ENCODE assay signal across 30 cellular contexts in the genomic region with DNA sequence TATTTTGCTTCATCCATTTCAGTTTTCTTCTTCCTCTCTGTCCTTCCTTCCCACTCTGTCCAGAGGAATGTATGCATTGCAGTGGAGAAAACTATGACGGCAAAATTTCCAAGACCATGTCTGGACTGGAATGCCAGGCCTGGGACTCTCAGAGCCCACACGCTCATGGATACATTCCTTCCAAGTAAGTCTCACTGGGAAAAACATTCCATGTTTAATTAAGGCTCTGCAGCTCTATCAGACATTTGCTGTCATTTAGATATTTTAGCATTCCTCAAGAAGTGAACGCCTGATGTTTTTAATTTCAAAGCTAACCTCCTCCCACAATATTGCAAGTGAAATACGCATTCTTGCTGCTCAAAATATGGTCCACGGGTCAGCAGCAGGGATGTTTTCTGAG. TPM values are rescaled to one million over a fixed set of nuclear protein-coding genes. Genes with fewer than 3 reads are reported as not detected.
"Had no signal": no experiment of that assay in that cellular context is flagged by ENCODE, and none has a peak within 500 bp of the region (broad histone marks: within the 10 kb centered on the region; RNA-seq: fewer than 3 reads in every experiment).

No MANE protein-coding gene starts in this region.

- H3K4me1 Mint-ChIP-seq: activated CD4-positive, alpha-beta T cell treated with anti-CD3 and anti-CD28 coated beads for 36 hours; activated naive CD4-positive, alpha-beta T cell treated with anti-CD3 and anti-CD28 coated beads, Interleukin-2, amount 50 U/mL, for 24 hours; activated naive CD8-positive, alpha-beta T cell treated with anti-CD3 and anti-CD28 coated beads, Interleukin-2, amount 50 U/mL, for 24 hours had no signal

- H3K27me3 ChIP-seq: brain microvascular endothelial cell, cardiac muscle cell, Peyer's patch had no signal

- DNase-seq: activated CD4-positive, alpha-beta T cell treated with anti-CD3 and anti-CD28 coated beads for 36 hours; activated CD8-positive, alpha-beta memory T cell treated with anti-CD3 and anti-CD28 coated beads, Interleukin-2, amount 50 U/mL, for 4 hours; activated CD8-positive, alpha-beta T cell treated with anti-CD3 and anti-CD28 coated beads for 36 hours; activated naive CD8-positive, alpha-beta T cell treated with anti-CD3 and anti-CD28 coated beads, Interleukin-2, amount 50 U/mL, for 24 hours; activated T-cell treated with anti-CD3 and anti-CD28 coated beads, Interleukin-2, amount 50 U/mL, for 72 hours; amygdala; brain microvascular endothelial cell; NCI-H1092; NCI-H1417; NCI-H1694; NCI-H2029; NCI-H2107; NCI-H345; NCI-H510A; NCI-H69; NK-92 treated with Interleukin-12 subunit alpha and Interleukin-12 subunit beta, amount 100 ng/mL, for 24 hours; OCI-M1; Peyer's patch; Right ventricle myocardium superior; SJCRH30; SK-N-SH; T-helper 1 cell had no signal

- H3K27ac ChIP-seq: brain microvascular endothelial cell, cardiac muscle cell, KMS-11, Peyer's patch, RWPE1, SJCRH30, VCaP had no signal

- ATAC-seq: activated CD4-positive, alpha-beta T cell treated with anti-CD3 and anti-CD28 coated beads for 36 hours; activated CD8-positive, alpha-beta T cell treated with anti-CD3 and anti-CD28 coated beads for 36 hours; activated naive CD8-positive, alpha-beta T cell treated with anti-CD3 and anti-CD28 coated beads, Interleukin-2, amount 50 U/mL, for 24 hours; activated T-cell treated with anti-CD3 and anti-CD28 coated beads, Interleukin-2, amount 50 U/mL, for 72 hours had no signal

- H3K27ac Mint-ChIP-seq: activated CD4-positive, alpha-beta T cell treated with anti-CD3 and anti-CD28 coated beads for 36 hours; activated CD8-positive, alpha-beta T cell treated with anti-CD3 and anti-CD28 coated beads for 36 hours; activated naive CD4-positive, alpha-beta T cell treated with anti-CD3 and anti-CD28 coated beads, Interleukin-2, amount 50 U/mL, for 24 hours; activated naive CD8-positive, alpha-beta T cell treated with anti-CD3 and anti-CD28 coated beads, Interleukin-2, amount 50 U/mL, for 24 hours; activated T-cell treated with anti-CD3 and anti-CD28 coated beads, Interleukin-2, amount 50 U/mL, for 72 hours; activated T-helper 2 cell treated with anti-CD3 and anti-CD28 coated beads, Interferon-gamma antibody, Interleukin-2, Interleukin-4, amounts not matched to agents 10 μg/mL and 5 μg/mL and 100 μg/mL, durations not matched to agents 14 hours and 24 hours and 36 hours had no signal

- H3K9me3 Mint-ChIP-seq: activated CD8-positive, alpha-beta T cell treated with anti-CD3 and anti-CD28 coated beads for 36 hours; activated naive CD4-positive, alpha-beta T cell treated with anti-CD3 and anti-CD28 coated beads, Interleukin-2, amount 50 U/mL, for 24 hours; activated naive CD8-positive, alpha-beta T cell treated with anti-CD3 and anti-CD28 coated beads, Interleukin-2, amount 50 U/mL, for 24 hours; activated T-cell treated with anti-CD3 and anti-CD28 coated beads, Interleukin-2, amount 50 U/mL, for 72 hours; activated T-helper 2 cell treated with anti-CD3 and anti-CD28 coated beads, Interferon-gamma antibody, Interleukin-2, Interleukin-4, amounts not matched to agents 10 μg/mL and 5 μg/mL and 100 μg/mL, durations not matched to agents 14 hours and 24 hours and 36 hours had no signal

- H3K4me3 ChIP-seq: cardiac muscle cell, Peyer's patch, SJCRH30 had no signal

- H3K4me2 ChIP-seq: KMS-11, SK-N-SH had no signal

- H3K9ac ChIP-seq: KMS-11, SK-N-SH had no signal

- H3K36me3 Mint-ChIP-seq: activated naive CD4-positive, alpha-beta T cell treated with anti-CD3 and anti-CD28 coated beads, Interleukin-2, amount 50 U/mL, for 24 hours had no signal

- H3K9me3 ChIP-seq: Peyer's patch, SJCRH30, SK-N-SH had no signal

- H3K36me3 ChIP-seq: brain microvascular endothelial cell, cardiac muscle cell, Peyer's patch, SJCRH30 had no signal

- H3K4me1 ChIP-seq: Peyer's patch, SJCRH30 had no signal

- H3K4me3 Mint-ChIP-seq: activated CD4-positive, alpha-beta T cell treated with anti-CD3 and anti-CD28 coated beads for 36 hours; activated CD8-positive, alpha-beta T cell treated with anti-CD3 and anti-CD28 coated beads for 36 hours; activated naive CD4-positive, alpha-beta T cell treated with anti-CD3 and anti-CD28 coated beads, Interleukin-2, amount 50 U/mL, for 24 hours; activated naive CD8-positive, alpha-beta T cell treated with anti-CD3 and anti-CD28 coated beads, Interleukin-2, amount 50 U/mL, for 24 hours; activated T-cell treated with anti-CD3 and anti-CD28 coated beads, Interleukin-2, amount 50 U/mL, for 72 hours had no signal

RNA-seq across cellular contexts. Expression of a gene that starts 12.7 kb away (rescaled TPM):
- total RNA-seq: activated CD4-positive, alpha-beta T cell treated with anti-CD3 and anti-CD28 coated beads for 36 hours; activated CD8-positive, alpha-beta T cell treated with anti-CD3 and anti-CD28 coated beads for 36 hours; cardiac muscle cell; MCF 10A; Peyer's patch; T-helper 2 cell treated with Interferon-gamma antibody and Interleukin-4, amounts not matched to agents 100 ng/mL and 5 ng/mL, for 36 hours had no signal
- polyA plus RNA-seq: SK-N-SH had no signal

RNA-seq across cellular contexts. Expression of a gene that starts 50.7 kb away (rescaled TPM):
- total RNA-seq: activated CD4-positive, alpha-beta T cell treated with anti-CD3 and anti-CD28 coated beads for 36 hours; activated CD8-positive, alpha-beta T cell treated with anti-CD3 and anti-CD28 coated beads for 36 hours; activated T-cell treated with anti-CD3 and anti-CD28 coated beads, Interleukin-2, amount 50 U/mL, for 72 hours; activated T-helper 2 cell treated with anti-CD3 and anti-CD28 coated beads, Interferon-gamma antibody, Interleukin-2, Interleukin-4, amounts not matched to agents 10 μg/mL and 5 μg/mL and 100 μg/mL, durations not matched to agents 14 hours and 24 hours and 36 hours; MCF 10A; Right ventricle myocardium superior; SJCRH30; T-helper 2 cell treated with Interferon-gamma antibody and Interleukin-4, amounts not matched to agents 100 ng/mL and 5 ng/mL, for 36 hours had no signal
- polyA plus RNA-seq: cardiac muscle cell, SK-N-SH had no signal
